In the genomic region with DNA sequence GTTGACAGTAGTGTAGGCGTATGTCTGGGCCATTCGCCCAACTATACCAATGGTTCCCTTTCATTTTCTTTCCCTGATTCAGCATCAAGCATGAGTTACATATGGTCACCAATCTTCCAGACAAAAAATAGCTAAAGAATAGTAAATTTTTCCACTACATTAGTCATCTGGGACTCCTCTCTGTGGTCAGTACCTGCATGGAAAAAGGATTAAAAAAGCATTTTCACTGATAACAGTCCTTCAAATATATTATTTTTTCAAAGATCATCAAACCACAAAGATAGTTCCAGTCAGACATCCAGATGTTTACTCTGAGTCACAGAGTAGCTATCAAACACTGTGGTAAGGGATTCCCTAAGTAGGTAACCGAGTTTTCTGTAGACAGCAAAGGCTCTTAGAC, we compare ENCODE assay signal across 20 cellular contexts.
DNase-seq lines count a peak whose midpoint lies in the region; ATAC-seq and TF ChIP-seq lines count a peak whose summit lies in the region.
"Had no signal": no experiment of that assay in that cellular context is flagged by ENCODE, and none has a peak within 500 bp of the region (broad histone marks: within the 10 kb centered on the region; RNA-seq: fewer than 3 reads in every experiment).

No MANE protein-coding gene starts in this region.

- CTCF ChIA-PET in PC-3 (lab: Charles Lee) = no interaction called here

- no TSS peak for BruUV-seq in PC-3 (replicated peaks; lab: Mats Ljungman, UMichigan)

- peaks cover 5% of the 10 kb centered on the region; the same call in 1 of the 2 replicates for H3K9me3 ChIP-seq in PC-3 (ENCODE audit: low read length)
- H3K9me3 ChIP-seq: lower lobe of right lung had no signal

- no peaks in the 10 kb centered on the region for H3K27me3 Mint-ChIP-seq in effector memory CD8-positive, alpha-beta T cell
- H3K27me3 Mint-ChIP-seq: IgD-negative memory B cell, type B pancreatic cell had no signal

- peak; percentile 71 for DNase-seq in GM04503 (ENCODE audit: low read depth)
- DNase-seq in PC-3 = peak; percentile 71
- DNase-seq in epithelial cell of esophagus (ENCODE audit: low read depth) = peak; percentile 22
- DNase-seq in skeletal muscle cell (ENCODE audit: low read depth) = peak; percentile 72
- DNase-seq in pons (ENCODE audit: low spot score) = no peak
- no peak for DNase-seq in activated naive CD4-positive, alpha-beta T cell (lab: John Stamatoyannopoulos, UW)
- DNase-seq in SHP77 treated with DMSO at 0.1 percent for 48 hours (lab: John Stamatoyannopoulos, UW) = no peak
- no peak for DNase-seq in effector memory CD8-positive, alpha-beta T cell
- DNase-seq: activated naive CD4-positive, alpha-beta T cell treated with Interleukin-2 at 50 U/mL for 16 hours; CD8-positive, alpha-beta memory T cell; central memory CD4-positive, alpha-beta T cell; GF-D8; lower lobe of right lung; NCI-H1105; right cardiac atrium; stimulated activated CD4-positive, alpha-beta T cell treated with anti-CD3 and anti-CD28 coated beads, Interleukin-4, amount 100 ng/mL, for 24 hours had no signal

- intact Hi-C loops in PC-3 (cut with micrococcal nuclease) = no loop called here

- H3K36me3 Mint-ChIP-seq in effector memory CD8-positive, alpha-beta T cell (ENCODE audit: insufficient read depth) = no peaks in the 10 kb centered on the region
- H3K36me3 Mint-ChIP-seq: CD8-positive, alpha-beta memory T cell; IgD-negative memory B cell; stimulated activated effector memory CD8-positive, alpha-beta T cell treated with anti-CD3 and anti-CD28 coated beads, Interleukin-12 subunit alpha, Interleukin-12 subunit beta, amount 100 ng/mL, for 72 hours; type B pancreatic cell; WTC11 had no signal

- POLR2A ChIA-PET in PC-3 (lab: Charles Lee; ENCODE audit: unreplicated experiment) = no interaction called here

- no peak overlapping the region for H3K27ac Mint-ChIP-seq in effector memory CD8-positive, alpha-beta T cell
- H3K27ac Mint-ChIP-seq: CD8-positive, alpha-beta memory T cell; IgD-negative memory B cell; stimulated activated effector memory CD8-positive, alpha-beta T cell treated with anti-CD3 and anti-CD28 coated beads, Interleukin-12 subunit alpha, Interleukin-12 subunit beta, amount 100 ng/mL, for 72 hours; type B pancreatic cell; WTC11 had no signal

- no peaks in the 10 kb centered on the region for H3K36me3 ChIP-seq in PC-3 (ENCODE audit: low read depth, low read length)
- H3K36me3 ChIP-seq: lower lobe of right lung had no signal

- H3K4me3 ChIP-seq in PC-3 (ENCODE audit: low read length) (no peak overlapping the region), epithelial cell of esophagus (ENCODE audit: low read length) (no peak overlapping the region), skeletal muscle cell (ENCODE audit: low read depth, low read length) (no peak overlapping the region)
- H3K4me3 ChIP-seq: lower lobe of right lung had no signal

- H4K20me1 ChIP-seq in PC-3 (ENCODE audit: low read length) = no peaks in the 10 kb centered on the region

- no peak overlapping the region for H2AFZ ChIP-seq in PC-3 (ENCODE audit: low read length)

- peak overlapping the region; percentile 46 for H3K27ac ChIP-seq in PC-3 (ENCODE audit: low read length)
- H3K27ac ChIP-seq: lower lobe of right lung had no signal

- H3K27me3 ChIP-seq in PC-3 (ENCODE audit: low read length) = no peaks in the 10 kb centered on the region

- peak; percentile 99 for ATAC-seq in PC-3
- ATAC-seq in effector memory CD8-positive, alpha-beta T cell (replicated peaks) = no peak
- ATAC-seq: lower lobe of right lung; right cardiac atrium; stimulated activated effector memory CD8-positive, alpha-beta T cell treated with anti-CD3 and anti-CD28 coated beads, Interleukin-12 subunit alpha, Interleukin-12 subunit beta, amount 100 ng/mL, for 72 hours; WTC11 had no signal

- H3K9ac ChIP-seq in PC-3 (ENCODE audit: low read length) = no peak overlapping the region

- no peak overlapping the region for H3K4me3 Mint-ChIP-seq in effector memory CD8-positive, alpha-beta T cell
- H3K4me3 Mint-ChIP-seq: CD8-positive, alpha-beta memory T cell; IgD-negative memory B cell; stimulated activated effector memory CD8-positive, alpha-beta T cell treated with anti-CD3 and anti-CD28 coated beads, Interleukin-12 subunit alpha, Interleukin-12 subunit beta, amount 100 ng/mL, for 72 hours; type B pancreatic cell; WTC11 had no signal

- no peaks in the 10 kb centered on the region for H3K4me1 Mint-ChIP-seq in effector memory CD8-positive, alpha-beta T cell (ENCODE audit: low read depth in 2 of 2)
- H3K4me1 Mint-ChIP-seq: CD8-positive, alpha-beta memory T cell; IgD-negative memory B cell; stimulated activated effector memory CD8-positive, alpha-beta T cell treated with anti-CD3 and anti-CD28 coated beads, Interleukin-12 subunit alpha, Interleukin-12 subunit beta, amount 100 ng/mL, for 72 hours; WTC11 had no signal

- H3F3A ChIP-seq in PC-3 (ENCODE audit: low read length, unreplicated experiment) = no peaks in the 10 kb centered on the region

- H3K4me1 ChIP-seq in PC-3 (ENCODE audit: insufficient read depth, low read length) = peaks cover 6% of the 10 kb centered on the region
- H3K4me1 ChIP-seq: lower lobe of right lung had no signal

- 0 out of 2 replicates have a peak overlapping the region, but pooled peaks have one; percentile 1 for H3K4me2 ChIP-seq in PC-3 (ENCODE audit: low read length)

- no peaks in the 10 kb centered on the region for H3K79me2 ChIP-seq in PC-3 (ENCODE audit: low read length)

- TF ChIP-seq CTCF in PC-3 (conservative IDR thresholded peaks at IDR 0.05; ENCODE audit: low read depth, low read length) (no peak), epithelial cell of esophagus (IDR thresholded peaks at IDR 0.05; ENCODE audit: insufficient read depth, low read depth, low read length, missing control alignments) (no peak)

- no peaks in the 10 kb centered on the region for H3K9me2 ChIP-seq in PC-3 (replicated peaks; ENCODE audit: low read length)

- peaks cover 7 to 27% of the 10 kb centered on the region in 2 donors for H3K9me3 Mint-ChIP-seq in effector memory CD8-positive, alpha-beta T cell
- H3K9me3 Mint-ChIP-seq: IgD-negative memory B cell, WTC11 had no signal

Comparison
In these comparisons a context has a peak if more than half of its experiments do, and no peak if none do; other contexts are left out.
1. DNase-seq: peak in GM04503 (single experiment), PC-3 (single experiment), epithelial cell of esophagus (single experiment) and skeletal muscle cell (single experiment); none in pons (single experiment), activated naive CD4-positive, alpha-beta T cell (0 of 4), SHP77 treated with DMSO at 0.1 percent for 48 hours (single experiment) and effector memory CD8-positive, alpha-beta T cell (0 of 3).